Comparison of ENCODE assay signal across 5 cellular contexts in the genomic region with DNA sequence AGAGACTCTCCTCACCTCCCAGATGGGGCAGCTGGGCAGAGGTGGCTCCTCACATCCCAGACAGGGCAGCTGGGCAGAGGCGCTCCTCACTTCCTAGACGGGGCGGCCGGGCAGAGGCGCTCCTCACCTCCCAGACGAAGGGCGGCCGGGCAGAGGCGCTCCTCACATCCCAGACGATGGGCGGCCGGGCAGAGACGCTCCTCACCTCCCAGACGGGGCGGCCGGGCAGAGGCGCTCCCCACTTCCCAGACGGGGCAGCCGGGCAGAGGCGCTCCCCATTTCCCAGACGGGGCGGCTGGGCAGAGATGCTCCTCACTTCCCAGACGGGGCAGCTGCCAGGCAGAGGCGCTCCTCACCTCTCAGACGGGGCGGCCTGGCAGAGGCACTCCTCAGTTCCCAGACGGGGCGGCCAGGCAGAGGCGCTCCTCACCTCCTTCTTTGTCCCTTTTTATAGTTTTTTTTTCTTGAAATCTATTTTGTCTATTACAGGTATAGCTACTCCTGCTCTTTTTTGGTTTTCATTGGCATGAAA.
A peak's percentile ranks its signal among the peaks of the same experiment; 100 is the strongest.
DNase-seq lines count a peak whose midpoint lies in the region; ATAC-seq, FAIRE-seq and TF ChIP-seq lines count a peak whose summit lies in the region.
"Not testable (repeated sequence)": the region's sequence is repeated elsewhere in the genome, so short reads cannot be mapped to it uniquely, and the experiment has no call there.

No MANE protein-coding gene starts in this region.

- FAIRE-seq in kidney (lab: Jason Lieb, UNC), result not testable (repeated sequence)

- H3K36me3 Mint-ChIP-seq in Caco-2 (ENCODE audit: insufficient read depth, unreplicated experiment), result peaks cover 31% of the 10 kb centered on the region
- not testable (repeated sequence) for H3K36me3 Mint-ChIP-seq in central memory CD8-positive, alpha-beta T cell (ENCODE audit: insufficient read depth)
- H3K36me3 Mint-ChIP-seq in endodermal cell (ENCODE audit: low read depth), result peaks cover 57% of the 10 kb centered on the region

- not testable (repeated sequence) for H3K36me3 ChIP-seq in Caco-2 (ENCODE audit: control insufficient read depth, insufficient read depth, low read length); kidney (ENCODE audit: control insufficient read depth in 1 of 2, insufficient read depth in 2 of 2, low read length in 2 of 2)
- peaks cover 33% of the 10 kb centered on the region for H3K36me3 ChIP-seq in endodermal cell (ENCODE audit: control insufficient read depth, insufficient read depth, low read length)

- WGBS in endodermal cell (ENCODE audit: insufficient coverage in 1 of 2, insufficient read length in 1 of 2), 2 experiments, result 94 to 97% methylated on average over 12 to 28 of the region's 29 CpGs
- WGBS in right cardiac atrium, result 98% methylated on average over 29 of the region's 29 CpGs

- H3K9me3 ChIP-seq in Caco-2 (peaks cover 19% of the 10 kb centered on the region), endodermal cell (ENCODE audit: control insufficient read depth, low read length) (peaks cover 90% of the 10 kb centered on the region)
- not testable (repeated sequence) for H3K9me3 ChIP-seq in right cardiac atrium (ENCODE audit: control insufficient read depth, low read length); kidney (ENCODE audit: control insufficient read depth in 1 of 2, low read length in 2 of 2)

- H3K27me3 ChIP-seq in Caco-2 (replicated peaks; ENCODE audit: control insufficient read depth, insufficient read depth, low read length); endodermal cell (ENCODE audit: control insufficient read depth, insufficient read depth, low read length, poor library complexity, severe bottlenecking); right cardiac atrium (ENCODE audit: control insufficient read depth, insufficient read depth): not testable (repeated sequence)

- TF ChIP-seq CTCF in Caco-2 (IDR thresholded peaks at IDR 0.05; ENCODE audit: insufficient read depth in 1 of 2, low read depth in 1 of 2, low read length in 1 of 2, severe bottlenecking in 1 of 2, unreplicated experiment in 1 of 2); endodermal cell (conservative IDR thresholded peaks at IDR 0.05); kidney (IDR thresholded peaks at IDR 0.05; ENCODE audit: borderline replicate concordance, extremely low read depth, insufficient read depth): not testable (repeated sequence)

- intact Hi-C loops in Caco-2 (cut with micrococcal nuclease; ENCODE audit: unreplicated experiment); right cardiac atrium (cut with DNase I); kidney (cut with DNase I): not testable (repeated sequence)

- not testable (repeated sequence) for H3K27ac ChIP-seq in endodermal cell (ENCODE audit: low read depth, low read length); right cardiac atrium (ENCODE audit: low read length); kidney (ENCODE audit: low read depth in 2 of 2, low read length in 2 of 2)

- H3K9me3 Mint-ChIP-seq in Caco-2 (ENCODE audit: unreplicated experiment) (peaks cover 49% of the 10 kb centered on the region), endodermal cell (peaks cover 71% of the 10 kb centered on the region)
- not testable (repeated sequence) for H3K9me3 Mint-ChIP-seq in central memory CD8-positive, alpha-beta T cell

- H3K4me3 ChIP-seq in Caco-2 (ENCODE audit: low read depth, low read length); right cardiac atrium (ENCODE audit: low read length); kidney (ENCODE audit: low read length in 2 of 2): not testable (repeated sequence)
- peak overlapping the region; percentile 52 for H3K4me3 ChIP-seq in endodermal cell (ENCODE audit: low read length)

- CTCF ChIA-PET in Caco-2 (lab: Charles Lee), result not testable (repeated sequence)

- not testable (repeated sequence) for BruUV-seq in Caco-2 (replicated peaks; lab: Mats Ljungman, UMichigan)

- H3K27ac Mint-ChIP-seq in Caco-2 (ENCODE audit: unreplicated experiment), result peak overlapping the region; percentile 9
- peak overlapping the region; percentile 67 for H3K27ac Mint-ChIP-seq in central memory CD8-positive, alpha-beta T cell (ENCODE audit: low read depth)
- H3K27ac Mint-ChIP-seq in endodermal cell, result not testable (repeated sequence)

- H3K4me1 ChIP-seq in Caco-2; endodermal cell (ENCODE audit: control insufficient read depth, insufficient read depth, low read length); right cardiac atrium (ENCODE audit: control insufficient read depth, insufficient read depth, low read length); kidney (ENCODE audit: control insufficient read depth in 1 of 2, insufficient read depth in 1 of 2, low read depth in 1 of 2, low read length in 2 of 2): not testable (repeated sequence)

- H3K27me3 Mint-ChIP-seq in Caco-2 (ENCODE audit: insufficient read depth, unreplicated experiment); central memory CD8-positive, alpha-beta T cell; endodermal cell (ENCODE audit: insufficient read depth): not testable (repeated sequence)

- H3K4me3 Mint-ChIP-seq in Caco-2 (ENCODE audit: unreplicated experiment); central memory CD8-positive, alpha-beta T cell; endodermal cell: not testable (repeated sequence)

- ATAC-seq in central memory CD8-positive, alpha-beta T cell (replicated peaks; ENCODE audit: extremely low read depth, poor library complexity, severe bottlenecking); right cardiac atrium: not testable (repeated sequence)

- POLR2A ChIA-PET in Caco-2 (lab: Charles Lee), result not testable (repeated sequence)

- H3K4me1 Mint-ChIP-seq in Caco-2 (ENCODE audit: low read depth, unreplicated experiment); endodermal cell: not testable (repeated sequence)
- H3K4me1 Mint-ChIP-seq in central memory CD8-positive, alpha-beta T cell, result peaks cover 13% of the 10 kb centered on the region

- H3K9ac ChIP-seq in endodermal cell (ENCODE audit: extremely low read depth, low read length, poor library complexity, severe bottlenecking); kidney (ENCODE audit: low read length in 2 of 2): not testable (repeated sequence)

- not testable (repeated sequence) for DNase-seq in Caco-2; central memory CD8-positive, alpha-beta T cell (ENCODE audit: low spot score in 2 of 2); endodermal cell
- peak in 2 of 3 donors; percentile 11 to 38 for DNase-seq in right cardiac atrium
- peak; percentile 54 for DNase-seq in kidney
